Comparison of ENCODE assay signal across 8 cellular contexts in genomic region chr2:96265840-96266569, GRCh38. TPM values are rescaled to one million over a fixed set of nuclear protein-coding genes. Genes with fewer than 3 reads are reported as not detected.
DNase-seq lines count a peak whose midpoint lies in the region; FAIRE-seq and TF ChIP-seq lines count a peak whose summit lies in the region.

Gene CIAO1 (plus strand): TSS chr2:96266225. CDS start chr2:96266351, 126 bp downstream.
Gene TMEM127 (minus strand): TSS chr2:96265997. CDS start chr2:96265381, 616 bp downstream.

- peaks cover 69% of the 10 kb centered on the region for H3K36me3 ChIP-seq in neutrophil

- peak within 1 kb of the TSS; percentile 95 for H3K27ac ChIP-seq in neutrophil
- peak within 1 kb of the TSS; percentile 78 for H3K27ac ChIP-seq in substantia nigra (ENCODE audit: low read depth, low read length, poor library complexity, severe bottlenecking)

- DNase-seq in GM04503 (ENCODE audit: low read depth): peak; percentile 83
- peak; percentile 97 for DNase-seq in HEK293T (ENCODE audit: extremely low spot score)
- peak; percentile 96 for DNase-seq in MV-4-11 (lab: John Stamatoyannopoulos, UW)
- peak; percentile 97 for DNase-seq in SK-MEL-5 (ENCODE audit: low read depth, low spot score)
- DNase-seq in activated naive CD4-positive, alpha-beta T cell treated with Interleukin-2 at 50 U/mL for 16 hours: peak; percentile 99
- peak; percentile 98 to 99 for DNase-seq in frontal cortex (ENCODE audit: low spot score in 2 of 2)
- DNase-seq in substantia nigra (lab: John Stamatoyannopoulos, UW): peak; percentile 83 to 100 (median 98)

- FAIRE-seq in frontal cortex (lab: Jason Lieb, UNC): no peak

- H3K4me3 ChIP-seq in neutrophil (ENCODE audit: low read depth in 1 of 2, low read length in 1 of 2): peak within 1 kb of the TSS; percentile 71 to 87

- POLR2A ChIA-PET in HEK293T (lab: Yijun Ruan, JAX): interaction anchor here (0.6 to 3.8 kb wide), 10 partner anchors 8 to 274 kb away, joined by 3 to 37 read pairs (median 4); partner anchors contain the start of gene STARD7

- peaks cover 44 to 56% of the 10 kb centered on the region in 2 experiments for H3K4me1 ChIP-seq in neutrophil (ENCODE audit: control insufficient read depth in 1 of 2, insufficient read depth in 1 of 2, low read depth in 1 of 2, low read length in 1 of 2)

- in situ Hi-C loops in SK-MEL-5 (cut with HindIII; ENCODE audit: low pct_unique_long_range_greater_than_20kb, low sequenced_read_pairs): no loop called here

- CTCF ChIA-PET in HEK293T (lab: Yijun Ruan, JAX): no interaction called here

- peak; percentile 61 for TF ChIP-seq CTCF in neutrophil (IDR thresholded peaks at IDR 0.05)

- H3K27me3 ChIP-seq in neutrophil: no peaks in the 10 kb centered on the region

- no peaks in the 10 kb centered on the region for H3K9me3 ChIP-seq in neutrophil

TF ChIP-seq in HEK293T, 16 proteins besides CTCF, POLR2A, EP300 and RAD21:
- no peak for TF ChIP-seq PKNOX1 (IDR thresholded peaks at IDR 0.05)
- no peak for TF ChIP-seq NFRKB (IDR thresholded peaks at IDR 0.05)
- TF ChIP-seq FOXA1 (IDR thresholded peaks at IDR 0.05): no peak
- no peak for TF ChIP-seq SUZ12 (IDR thresholded peaks at IDR 0.05)
- TF ChIP-seq BHLHE40 (IDR thresholded peaks at IDR 0.05; ENCODE audit: borderline replicate concordance): no peak
- TF ChIP-seq LEF1 (IDR thresholded peaks at IDR 0.05; ENCODE audit: borderline replicate concordance): no peak
- no peak for TF ChIP-seq FOXK2 (IDR thresholded peaks at IDR 0.05)
- TF ChIP-seq ELF4 (IDR thresholded peaks at IDR 0.05): peak; percentile 90
- TF ChIP-seq CTBP1 (IDR thresholded peaks at IDR 0.05; ENCODE audit: borderline replicate concordance): no peak
- TF ChIP-seq TARDBP (IDR thresholded peaks at IDR 0.05): no peak
- TF ChIP-seq L3MBTL2 (conservative IDR thresholded peaks at IDR 0.05): peak; percentile 60
- TF ChIP-seq SP1 (IDR thresholded peaks at IDR 0.05): no peak
- TF ChIP-seq HDGF (IDR thresholded peaks at IDR 0.05; ENCODE audit: borderline replicate concordance): no peak; the same call in 1 of the 2 replicates

RNA-seq across cellular contexts. Expression of gene CIAO1, which starts in this region (rescaled TPM):
- total RNA-seq in SK-MEL-5 (2014; rRNA removed; shearing (Covaris generic)): 88.3 and 102 TPM in 2 replicates
- 124 and 125 TPM in 2 replicates for polyA plus RNA-seq in SK-MEL-5 (2015; cell fraction: cytosol; rRNA removed)
- polyA plus RNA-seq in SK-MEL-5 (2015; cell fraction: nucleus; rRNA removed): 189 and 201 TPM in 2 replicates
- total RNA-seq in frontal cortex: 74.6 TPM

RNA-seq across cellular contexts. Expression of gene TMEM127, which starts in this region (rescaled TPM):
- total RNA-seq in SK-MEL-5 (2014; rRNA removed; shearing (Covaris generic)): 22.2 and 23.0 TPM in 2 replicates
- 55.2 and 65.3 TPM in 2 replicates for polyA plus RNA-seq in SK-MEL-5 (2015; cell fraction: cytosol; rRNA removed)
- 16.4 and 18.9 TPM in 2 replicates for polyA plus RNA-seq in SK-MEL-5 (2015; cell fraction: nucleus; rRNA removed)
- 14.7 TPM for total RNA-seq in frontal cortex

Comparison
In these comparisons a context has a peak if more than half of its experiments do, and no peak if none do; other contexts are left out.
1. Peak in every context shown above with its lines: DNase-seq, H3K4me3 ChIP-seq and H3K27ac ChIP-seq.